In genomic region chr1:75791022-75791421, GRCh38 we compare ENCODE assay signal across 8 cellular contexts. TPM values are rescaled to one million over a fixed set of nuclear protein-coding genes. Genes with fewer than 3 reads are reported as not detected.
DNase-seq lines count a peak whose midpoint lies in the region; ATAC-seq and TF ChIP-seq lines count a peak whose summit lies in the region.

No MANE protein-coding gene starts in this region.

- H3K27me3 Mint-ChIP-seq in GM23338 (ENCODE audit: insufficient read depth, low read depth, poor library complexity), result no peaks in the 10 kb centered on the region
- no peaks in the 10 kb centered on the region for H3K27me3 Mint-ChIP-seq in activated CD8-positive, alpha-beta T cell treated with anti-CD3 and anti-CD28 coated beads for 36 hours

- no peaks in the 10 kb centered on the region for H3K27me3 ChIP-seq in GM23338 (ENCODE audit: insufficient read depth)

- H3K27ac Mint-ChIP-seq in GM23338, result peak overlapping the region; percentile 86
- peak overlapping the region; percentile 89 for H3K27ac Mint-ChIP-seq in activated CD8-positive, alpha-beta T cell treated with anti-CD3 and anti-CD28 coated beads for 36 hours

- peaks cover 75% of the 10 kb centered on the region for H3K36me3 ChIP-seq in GM23338 (ENCODE audit: insufficient read depth)

- H3K36me3 Mint-ChIP-seq in GM23338 (ENCODE audit: low read depth), result peaks cover 100% of the 10 kb centered on the region
- H3K36me3 Mint-ChIP-seq in activated CD8-positive, alpha-beta T cell treated with anti-CD3 and anti-CD28 coated beads for 36 hours (ENCODE audit: low read depth), result peaks cover 91% of the 10 kb centered on the region

- no peaks in the 10 kb centered on the region for H3K9me2 ChIP-seq in GM23338 (ENCODE audit: insufficient read depth)

- intact Hi-C loops in activated CD8-positive, alpha-beta T cell treated with anti-CD3 and anti-CD28 coated beads for 36 hours (cut with micrococcal nuclease), result no loop called here

- CTCF ChIA-PET in activated CD8-positive, alpha-beta T cell treated with anti-CD3 and anti-CD28 coated beads for 36 hours (lab: Charles Lee), result no interaction called here

- H3K4me1 ChIP-seq in GM23338 (ENCODE audit: insufficient read depth), result peaks cover 10% of the 10 kb centered on the region

- peaks cover 45% of the 10 kb centered on the region for H3F3A ChIP-seq in GM23338 (replicated peaks; ENCODE audit: low read depth)

- H4K20me1 ChIP-seq in GM23338 (replicated peaks; ENCODE audit: insufficient read depth), result peaks cover 64% of the 10 kb centered on the region

- DNase-seq in GM23338 (ENCODE audit: low spot score), result no peak
- DNase-seq in activated CD8-positive, alpha-beta T cell treated with anti-CD3 and anti-CD28 coated beads for 36 hours, result no peak
- peak; percentile 62 for DNase-seq in iris pigment epithelial cell (ENCODE audit: low read depth)
- no peak for DNase-seq in mesenteric fat pad (ENCODE audit: low spot score)
- no peak for DNase-seq in DMS153 treated with DMSO at 0.1 percent for 48 hours (lab: John Stamatoyannopoulos, UW; ENCODE audit: unreplicated experiment)
- DNase-seq in NK-92 (lab: John Stamatoyannopoulos, UW; ENCODE audit: unreplicated experiment), result no peak

- POLR2A ChIA-PET in activated CD8-positive, alpha-beta T cell treated with anti-CD3 and anti-CD28 coated beads for 36 hours (lab: Charles Lee), result interaction anchor here (1.2 to 2.0 kb wide), 2 partner anchors 9 to 12 kb away, joined by 4 to 7 read pairs; no protein-coding TSS in a partner anchor

- H3K4me3 Mint-ChIP-seq in GM23338, result peak overlapping the region; percentile 94; the same call in 2 of the 3 replicates
- H3K4me3 Mint-ChIP-seq in activated CD8-positive, alpha-beta T cell treated with anti-CD3 and anti-CD28 coated beads for 36 hours, result peak overlapping the region; percentile 88

- ATAC-seq in GM23338 (no peak), GM21367 (IDR thresholded peaks at IDR 0.05; ENCODE audit: unreplicated experiment) (no peak)
- no peak for ATAC-seq in activated CD8-positive, alpha-beta T cell treated with anti-CD3 and anti-CD28 coated beads for 36 hours

- H3K4me2 ChIP-seq in GM23338, result peak overlapping the region; percentile 95; the same call in 1 of the 2 replicates

- no peak overlapping the region for H2AFZ ChIP-seq in GM23338

- TF ChIP-seq CTCF in 22Rv1 (IDR thresholded peaks at IDR 0.05), result no peak
- no peak for TF ChIP-seq CTCF in GM23338 (conservative IDR thresholded peaks at IDR 0.05; ENCODE audit: low read depth in 2 of 2)
- no peak for TF ChIP-seq CTCF in activated CD8-positive, alpha-beta T cell treated with anti-CD3 and anti-CD28 coated beads for 36 hours (IDR thresholded peaks at IDR 0.05)

- H3K4me3 ChIP-seq in GM23338, result peak overlapping the region; percentile 92

- no peaks in the 10 kb centered on the region for H3K9me3 Mint-ChIP-seq in GM23338
- H3K9me3 Mint-ChIP-seq in activated CD8-positive, alpha-beta T cell treated with anti-CD3 and anti-CD28 coated beads for 36 hours, result no peaks in the 10 kb centered on the region

- peaks cover 70% of the 10 kb centered on the region for H3K79me2 ChIP-seq in GM23338 (replicated peaks; ENCODE audit: insufficient read depth)

- peaks cover 29% of the 10 kb centered on the region for H3K4me1 Mint-ChIP-seq in GM23338
- peaks cover 39% of the 10 kb centered on the region for H3K4me1 Mint-ChIP-seq in activated CD8-positive, alpha-beta T cell treated with anti-CD3 and anti-CD28 coated beads for 36 hours (ENCODE audit: low read depth)

- H3K27ac ChIP-seq in 22Rv1 (peak overlapping the region; percentile 82; the same call in 1 of the 2 replicates), GM23338 (ENCODE audit: low read depth) (peak overlapping the region; percentile 82)

TF ChIP-seq in GM23338, 12 proteins besides CTCF, POLR2A, EP300 and RAD21 (continues in another document):
- TF ChIP-seq JUNB (IDR thresholded peaks at IDR 0.05; ENCODE audit: unreplicated experiment), result no peak
- no peak for TF ChIP-seq ZNF462 (CRISPR knock-in tag; IDR thresholded peaks at IDR 0.05)

RNA-seq across cellular contexts. Expression of gene RABGGTB, which starts 5.0 kb away (rescaled TPM):
- total RNA-seq in GM23338 (2014; rRNA removed; shearing (Covaris generic)), result 136 and 162 TPM in 2 replicates
- polyA plus RNA-seq in GM23338 (2016; fragmentation: Nextera tagmentation; extraction: Ambion mirVana), result 75.7 and 77.1 TPM in 2 replicates
- 100 to 1,000 TPM; 170 to 173 TPM for total RNA-seq in activated CD8-positive, alpha-beta T cell treated with anti-CD3 and anti-CD28 coated beads for 36 hours
- 84.8 TPM for total RNA-seq in mesenteric fat pad

RNA-seq across cellular contexts. Expression of gene MSH4, which starts 5.7 kb away (rescaled TPM):
- 0.24 and 0.97 TPM in 2 replicates for total RNA-seq in GM23338 (2014; rRNA removed; shearing (Covaris generic))
- polyA plus RNA-seq in GM23338 (2016; fragmentation: Nextera tagmentation; extraction: Ambion mirVana), result 0.07 and 0.10 TPM in 2 replicates
- under 1 TPM; 0.16 to 0.32 TPM for total RNA-seq in activated CD8-positive, alpha-beta T cell treated with anti-CD3 and anti-CD28 coated beads for 36 hours
- not detected for total RNA-seq in mesenteric fat pad
